15 cellular contexts compared by ENCODE assay signal in genomic region chr9:133699546-133699945, GRCh38. TPM values are rescaled to one million over a fixed set of nuclear protein-coding genes. Genes with fewer than 3 reads are reported as not detected.
DNase-seq lines count a peak whose midpoint lies in the region; ATAC-seq and TF ChIP-seq lines count a peak whose summit lies in the region.
"Had no signal": no experiment of that assay in that cellular context is flagged by ENCODE, and none has a peak within 500 bp of the region (broad histone marks: within the 10 kb centered on the region; RNA-seq: fewer than 3 reads in every experiment).

No MANE protein-coding gene starts in this region.

- peaks cover 28 to 77% (median 57%) of the 10 kb centered on the region in 7 donors for H3K4me1 Mint-ChIP-seq in naive thymus-derived CD4-positive, alpha-beta T cell

- H4K20me1 ChIP-seq in BLaER1: no peaks in the 10 kb centered on the region; the same call in 1 of the 2 replicates
- no peaks in the 10 kb centered on the region; a peak in 1 of 22 replicates for H4K20me1 ChIP-seq in BLaER1 treated with 17β-estradiol and CSF1 and Interleukin-3, amounts not matched to agents 10 nM and 100 nM

- peaks cover 0 to 17% (median 11%) of the 10 kb centered on the region in 5 donors for H3K36me3 Mint-ChIP-seq in naive thymus-derived CD4-positive, alpha-beta T cell

- no peak overlapping the region for H3K4me3 ChIP-seq in BLaER1
- no peak overlapping the region for H3K4me3 ChIP-seq in BLaER1 treated with 17β-estradiol and CSF1 and Interleukin-3, amounts not matched to agents 10 nM and 100 nM
- no peak overlapping the region for H3K4me3 ChIP-seq in HEK293 (ENCODE audit: low read depth, low read length)
- H3K4me3 ChIP-seq in naive thymus-derived CD4-positive, alpha-beta T cell (ENCODE audit: low read length): no peak overlapping the region
- H3K4me3 ChIP-seq in heart left ventricle: no peak overlapping the region
- H3K4me3 ChIP-seq in body of pancreas: no peak overlapping the region
- no peak overlapping the region for H3K4me3 ChIP-seq in upper lobe of left lung
- H3K4me3 ChIP-seq: A549, GM23338 had no signal

- POLR2A ChIA-PET in HEK293 (lab: Yijun Ruan, JAX): no interaction called here
- POLR2A ChIA-PET in naive thymus-derived CD4-positive, alpha-beta T cell (lab: Charles Lee): interaction anchor here (0.7 to 16.7 kb wide), 3 partner anchors 16 to 65 kb away, joined by 3 to 448 read pairs (median 7); no protein-coding TSS in a partner anchor

- peak in 1 of 9 donors; percentile 3 for DNase-seq in naive thymus-derived CD4-positive, alpha-beta T cell
- no peak for DNase-seq in heart left ventricle
- DNase-seq in body of pancreas: no peak
- DNase-seq in upper lobe of left lung: no peak
- DNase-seq: BE2C, COR-L47, DMS153, DND-41, GDM1, H7 had no signal

- H3K9me3 ChIP-seq in BLaER1 (no peaks in the 10 kb centered on the region), HEK293 (ENCODE audit: control insufficient read depth, insufficient read depth, low read depth, low read length) (no peaks in the 10 kb centered on the region), heart left ventricle (no peaks in the 10 kb centered on the region), body of pancreas (no peaks in the 10 kb centered on the region), upper lobe of left lung (no peaks in the 10 kb centered on the region)
- no peaks in the 10 kb centered on the region for H3K9me3 ChIP-seq in BLaER1 treated with 17β-estradiol and CSF1 and Interleukin-3, amounts not matched to agents 10 nM and 100 nM (replicated peaks in 1 of 11)
- H3K9me3 ChIP-seq in naive thymus-derived CD4-positive, alpha-beta T cell (ENCODE audit: control insufficient read depth in 2 of 3, low read length in 3 of 3): no peaks in the 10 kb centered on the region
- H3K9me3 ChIP-seq: A549, BE2C had no signal

- H3K4me2 ChIP-seq in BLaER1: peak overlapping the region; percentile 99
- peak overlapping the region in 6 of 11 experiments; percentile 97 to 100 (median 98); a peak in 7 of 22 replicates for H3K4me2 ChIP-seq in BLaER1 treated with 17β-estradiol and CSF1 and Interleukin-3, amounts not matched to agents 10 nM and 100 nM
- H3K4me2 ChIP-seq: A549, GM23338 had no signal

- 96 to 97% (median 97%) methylated on average over 6 of the region's 6 CpGs for WGBS in heart left ventricle, 4 donors
- WGBS in body of pancreas, 2 donors: 96 to 97% methylated on average over 6 of the region's 6 CpGs
- WGBS in upper lobe of left lung, 2 donors: 93 to 95% methylated on average over 6 of the region's 6 CpGs

- no peak for ATAC-seq in naive thymus-derived CD4-positive, alpha-beta T cell
- ATAC-seq in heart left ventricle (no peak), body of pancreas (no peak), upper lobe of left lung (ENCODE audit: low FRiP score in 2 of 2) (no peak)
- ATAC-seq: A549, GM23338 had no signal

- CTCF ChIA-PET in HEK293 (lab: Yijun Ruan, JAX): interaction anchor here (1.0 kb wide), 1 partner anchor 83 kb away, joined by 3 read pairs; no protein-coding TSS in a partner anchor
- CTCF ChIA-PET in naive thymus-derived CD4-positive, alpha-beta T cell (lab: Charles Lee): interaction anchor here (1.7 to 4.3 kb wide), 2 partner anchors 15 to 40 kb away, joined by 4 to 29 read pairs; no protein-coding TSS in a partner anchor

- H3K4me1 ChIP-seq in BLaER1 (peaks cover 71% of the 10 kb centered on the region), HEK293 (ENCODE audit: control insufficient read depth, insufficient read depth, low read length) (no peaks in the 10 kb centered on the region), heart left ventricle (peaks cover 0 to 26% (median 9%) of the 10 kb centered on the region in 12 donors), body of pancreas (no peaks in the 10 kb centered on the region), upper lobe of left lung (peaks cover 11 to 24% (median 18%) of the 10 kb centered on the region in 4 donors)
- peaks cover 42 to 72% (median 69%) of the 10 kb centered on the region in 10 experiments for H3K4me1 ChIP-seq in BLaER1 treated with 17β-estradiol and CSF1 and Interleukin-3, amounts not matched to agents 10 nM and 100 nM
- peaks cover 31 to 66% of the 10 kb centered on the region in 2 donors for H3K4me1 ChIP-seq in naive thymus-derived CD4-positive, alpha-beta T cell (ENCODE audit: control insufficient read depth in 2 of 2, insufficient read depth in 2 of 2, low read length in 2 of 2)
- H3K4me1 ChIP-seq: A549 had no signal

- no peak for TF ChIP-seq EP300 in upper lobe of left lung (IDR thresholded peaks at IDR 0.05)

- H3K9me3 Mint-ChIP-seq in naive thymus-derived CD4-positive, alpha-beta T cell: no peaks in the 10 kb centered on the region
- H3K9me3 Mint-ChIP-seq: GM23338 had no signal

- TF ChIP-seq CTCF in HEK293 (tag by site-specific recombination; IDR thresholded peaks at IDR 0.05) (no peak), heart left ventricle (IDR thresholded peaks at IDR 0.05) (no peak), body of pancreas (IDR thresholded peaks at IDR 0.05) (no peak), upper lobe of left lung (IDR thresholded peaks at IDR 0.05) (no peak)

- H3K27me3 Mint-ChIP-seq in naive thymus-derived CD4-positive, alpha-beta T cell: peaks cover 0 to 23% (median 0%) of the 10 kb centered on the region in 5 donors

- H3K27ac ChIP-seq in BLaER1: no peak overlapping the region
- H3K27ac ChIP-seq in BLaER1 treated with 17β-estradiol and CSF1 and Interleukin-3, amounts not matched to agents 10 nM and 100 nM: no peak overlapping the region
- H3K27ac ChIP-seq in HEK293 (ENCODE audit: extremely low read depth, low read depth, low read length): no peak overlapping the region
- peak overlapping the region; percentile 7 for H3K27ac ChIP-seq in naive thymus-derived CD4-positive, alpha-beta T cell (ENCODE audit: low read depth, low read length)
- H3K27ac ChIP-seq in heart left ventricle: no peak overlapping the region
- H3K27ac ChIP-seq in body of pancreas: no peak overlapping the region
- H3K27ac ChIP-seq in upper lobe of left lung: no peak overlapping the region
- H3K27ac ChIP-seq: A549 had no signal

- intact Hi-C loops in naive thymus-derived CD4-positive, alpha-beta T cell (cut with micrococcal nuclease): no loop called here
- intact Hi-C loops in heart left ventricle (cut with DNase I) (no loop called here), body of pancreas (cut with DNase I) (no loop called here)

- H3K9ac ChIP-seq in BLaER1: no peak overlapping the region
- no peak overlapping the region for H3K9ac ChIP-seq in BLaER1 treated with 17β-estradiol and CSF1 and Interleukin-3, amounts not matched to agents 10 nM and 100 nM

- TF ChIP-seq POLR2A in heart left ventricle (IDR thresholded peaks at IDR 0.05) (no peak), body of pancreas (IDR thresholded peaks at IDR 0.05) (no peak), upper lobe of left lung (IDR thresholded peaks at IDR 0.05) (no peak)

- H3K27me3 ChIP-seq in BLaER1 (no peaks in the 10 kb centered on the region), heart left ventricle (peaks cover 0 to 30% (median 20%) of the 10 kb centered on the region in 9 donors), body of pancreas (no peaks in the 10 kb centered on the region), upper lobe of left lung (no peaks in the 10 kb centered on the region)
- peaks cover 0 to 28% (median 0%) of the 10 kb centered on the region in 11 experiments; a peak in 7 of 22 replicates for H3K27me3 ChIP-seq in BLaER1 treated with 17β-estradiol and CSF1 and Interleukin-3, amounts not matched to agents 10 nM and 100 nM
- H3K27me3 ChIP-seq in naive thymus-derived CD4-positive, alpha-beta T cell (ENCODE audit: control insufficient read depth in 2 of 2, insufficient read depth in 2 of 2, low read length in 2 of 2): no peaks in the 10 kb centered on the region
- H3K27me3 ChIP-seq: BE2C had no signal

- H3K4me3 Mint-ChIP-seq in naive thymus-derived CD4-positive, alpha-beta T cell: peak overlapping the region in 7 of 10 donors; percentile 18 to 93 (median 65)
- H3K4me3 Mint-ChIP-seq: GM23338 had no signal

- H3K36me3 ChIP-seq in BLaER1 (peaks cover 10% of the 10 kb centered on the region; the same call in 1 of the 2 replicates), HEK293 (ENCODE audit: control insufficient read depth in 2 of 2, insufficient read depth in 1 of 2, low read length in 2 of 2) (no peaks in the 10 kb centered on the region), heart left ventricle (no peaks in the 10 kb centered on the region), body of pancreas (replicated peaks in 1 of 2; ENCODE audit: insufficient read depth in 1 of 2, low read depth in 2 of 2) (peaks cover 0 to 2% of the 10 kb centered on the region in 2 donors), upper lobe of left lung (no peaks in the 10 kb centered on the region)
- H3K36me3 ChIP-seq in BLaER1 treated with 17β-estradiol and CSF1 and Interleukin-3, amounts not matched to agents 10 nM and 100 nM: peaks cover 0 to 4% (median 0%) of the 10 kb centered on the region in 11 experiments; a peak in 3 of 22 replicates
- H3K36me3 ChIP-seq in naive thymus-derived CD4-positive, alpha-beta T cell (ENCODE audit: control insufficient read depth in 2 of 3, insufficient read depth in 3 of 3, low read length in 3 of 3): peaks cover 0 to 4% (median 0%) of the 10 kb centered on the region in 3 experiments

- H3K27ac Mint-ChIP-seq in naive thymus-derived CD4-positive, alpha-beta T cell: peak overlapping the region in 8 of 9 donors; percentile 32 to 100 (median 92)
- H3K27ac Mint-ChIP-seq: GM23338 had no signal

TF ChIP-seq in HEK293, 187 proteins besides CTCF, POLR2A, EP300 and RAD21 (continues in another document):
- TF ChIP-seq ZNF704 (tag by site-specific recombination; IDR thresholded peaks at IDR 0.05) (no peak), ZNF184 (tag by site-specific recombination; IDR thresholded peaks at IDR 0.05) (0 out of 2 replicates have a peak, but pooled peaks have one; percentile 70), ZNF623 (tag by site-specific recombination; IDR thresholded peaks at IDR 0.05) (no peak)

RNA-seq across cellular contexts. Expression of gene SARDH, which starts 38.6 kb away (rescaled TPM):
- 10 to 100 TPM in 3 of 5 experiments, 1 to 10 TPM in 1, under 1 TPM in 1; 0.73 to 27.2 (median 16.5) TPM for total RNA-seq in naive thymus-derived CD4-positive, alpha-beta T cell
- polyA plus RNA-seq in naive thymus-derived CD4-positive, alpha-beta T cell: 10 to 100 TPM; 10.2 to 11.0 TPM
- total RNA-seq in heart left ventricle (1 to 10 TPM in 2 of 9 donors, under 1 TPM in 7; 0.23 to 1.7 (median 0.70) TPM), body of pancreas (10 to 100 TPM; 20.2 to 61.0 TPM), upper lobe of left lung (10 to 100 TPM in 2 of 6 donors, 1 to 10 TPM in 3, under 1 TPM in 1; 0.79 to 37.7 (median 4.2) TPM)
- polyA plus RNA-seq in heart left ventricle: under 1 TPM; 0.19 to 0.29 TPM
